7 cellular contexts compared by ENCODE assay signal in the genomic region with DNA sequence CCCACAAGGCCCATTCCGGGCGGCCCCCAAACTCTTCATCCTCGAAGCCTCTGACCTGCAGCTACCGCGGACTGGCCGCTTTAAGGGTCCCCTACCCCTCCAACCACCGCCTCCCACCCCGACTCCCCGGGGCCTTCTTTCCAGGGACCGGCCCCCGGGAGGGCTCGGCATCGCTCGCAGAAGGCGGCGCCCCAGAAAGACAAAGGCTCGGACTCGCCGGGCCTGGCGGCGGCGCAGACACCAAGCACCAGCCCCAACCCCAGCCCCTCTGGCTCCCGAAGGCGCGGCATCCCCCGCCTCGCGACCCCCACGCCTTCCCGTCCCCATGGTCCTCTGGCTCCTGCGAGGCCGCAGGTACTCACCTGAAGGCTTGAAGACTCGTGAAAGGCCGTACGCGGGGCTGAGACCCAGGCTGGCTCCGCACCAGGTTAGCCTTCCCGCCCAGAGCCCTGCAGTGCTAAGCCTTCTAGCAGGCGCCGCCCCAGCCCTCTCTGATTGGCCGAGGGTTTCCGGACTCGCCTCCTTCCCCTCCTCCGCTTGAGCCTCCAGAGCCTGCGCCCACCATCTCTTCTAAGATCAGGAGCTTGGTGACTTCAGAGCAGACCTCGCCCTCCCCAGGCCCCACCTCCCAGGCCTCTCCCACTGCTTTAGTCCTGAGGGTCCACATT. TPM values are rescaled to one million over a fixed set of nuclear protein-coding genes. Genes with fewer than 3 reads are reported as not detected.
DNase-seq lines count a peak whose midpoint lies in the region; ATAC-seq and TF ChIP-seq lines count a peak whose summit lies in the region.
"Not testable (repeated sequence)": the region's sequence is repeated elsewhere in the genome, so short reads cannot be mapped to it uniquely, and the experiment has no call there.

A gene (minus strand): TSS at position 459 of the 668 bp plus-strand sequence.

- not testable (repeated sequence) for H3K9me3 Mint-ChIP-seq in neural crest cell

- TF ChIP-seq CTCF in neural crest cell (conservative IDR thresholded peaks at IDR 0.05), result not testable (repeated sequence)

- not testable (repeated sequence) for H3K27me3 Mint-ChIP-seq in neural crest cell (ENCODE audit: low read depth)

- H3K4me3 Mint-ChIP-seq in neural crest cell, result not testable (repeated sequence)

- not testable (repeated sequence) for H3K27ac Mint-ChIP-seq in neural crest cell (ENCODE audit: unreplicated experiment)

- not testable (repeated sequence) for DNase-seq in Right ventricle myocardium inferior (ENCODE audit: missing footprints); neural crest cell (ENCODE audit: low read depth, low spot score)

- intact Hi-C loops in Right ventricle myocardium inferior (cut with DNase I), result not testable (repeated sequence)

- H3K36me3 Mint-ChIP-seq in neural crest cell (ENCODE audit: low read depth), result not testable (repeated sequence)

- peak; percentile 93 for ATAC-seq in GM19025 (IDR thresholded peaks at IDR 0.05; ENCODE audit: low read depth, unreplicated experiment)
- peak; percentile 98 for ATAC-seq in GM21528 (IDR thresholded peaks at IDR 0.05; ENCODE audit: low FRiP score, unreplicated experiment)
- peak; percentile 97 for ATAC-seq in HG02884 (IDR thresholded peaks at IDR 0.05; ENCODE audit: unreplicated experiment)
- peak; percentile 98 for ATAC-seq in HG03354 (IDR thresholded peaks at IDR 0.05; ENCODE audit: poor library complexity, severe bottlenecking, unreplicated experiment)
- ATAC-seq in activated CD4-positive, CD25-positive, alpha-beta regulatory T cell treated with anti-CD3 and anti-CD28 coated beads, Interleukin-2, amount 50 U/mL, for 24 hours, result peak; percentile 99
- ATAC-seq in Right ventricle myocardium inferior, result peak; percentile 79

- not testable (repeated sequence) for H3K4me1 Mint-ChIP-seq in neural crest cell

RNA-seq across cellular contexts. Expression of the gene that starts here (rescaled TPM):
- 0.19 TPM for total RNA-seq in Right ventricle myocardium inferior
- total RNA-seq in neural crest cell, result 18.7 and 23.2 TPM in 2 replicates

Comparison
In these comparisons a context has a peak if more than half of its experiments do, and no peak if none do; other contexts are left out.
1. RNA of the gene that starts here (total RNA-seq): 18.7 to 23.2 TPM in neural crest cell; 0.19 TPM in Right ventricle myocardium inferior (single experiment); every median in the first group is over 10 times any median in the second.
2. Peak in ATAC-seq in Right ventricle myocardium inferior; RNA of the gene not detected or under 1 TPM.
3. Peak in every context shown above with its lines, with median percentiles within 50 percentile points of each other: ATAC-seq.